ENCODE assay signal across 20 cellular contexts in genomic region chr14:31486764-31487163, GRCh38. TPM values are rescaled to one million over a fixed set of nuclear protein-coding genes. Genes with fewer than 3 reads are reported as not detected.
DNase-seq lines count a peak whose midpoint lies in the region; ATAC-seq and TF ChIP-seq lines count a peak whose summit lies in the region.
"Had no signal": no experiment of that assay in that cellular context is flagged by ENCODE, and none has a peak within 500 bp of the region (broad histone marks: within the 10 kb centered on the region; RNA-seq: fewer than 3 reads in every experiment).

No MANE protein-coding gene starts in this region.

- H3K4me3 ChIP-seq in OCI-LY3 (ENCODE audit: low read length), result no peak overlapping the region
- no peak overlapping the region for H3K4me3 ChIP-seq in adrenal gland
- H3K4me3 ChIP-seq: BLaER1, GM23338 had no signal

- no peak overlapping the region for H2AFZ ChIP-seq in OCI-LY3 (ENCODE audit: low read depth, low read length)
- H2AFZ ChIP-seq: GM23338 had no signal

- H3K4me2 ChIP-seq in OCI-LY3 (ENCODE audit: low read length), result no peak overlapping the region
- H3K4me2 ChIP-seq: BLaER1, GM23338 had no signal

- H3K4me3 Mint-ChIP-seq in CD14-positive monocyte, result peak overlapping the region in 1 of 2 donors; percentile 54
- H3K4me3 Mint-ChIP-seq in dendritic cell treated with granulocyte-macrophage colony-stimulating factor and Interleukin-4, amounts not matched to agents 40 ng/mL and 50 ng/mL, for 4 days, result no peak overlapping the region
- H3K4me3 Mint-ChIP-seq: CD4-positive, alpha-beta T cell; CD8-positive, alpha-beta memory T cell; GM23338; H9 had no signal

- ATAC-seq in GM19328 (IDR thresholded peaks at IDR 0.05; ENCODE audit: unreplicated experiment), result no peak
- ATAC-seq: GM23338, HCT116 had no signal

- no peak overlapping the region for H3K9ac ChIP-seq in OCI-LY3 (ENCODE audit: low read length)
- H3K9ac ChIP-seq: BLaER1 had no signal

- intact Hi-C loops in CD14-positive monocyte (cut with micrococcal nuclease) (no loop called here), adrenal gland (cut with DNase I) (no loop called here)
- intact Hi-C loops in dendritic cell treated with granulocyte-macrophage colony-stimulating factor and Interleukin-4, amounts not matched to agents 40 ng/mL and 50 ng/mL, for 4 days (cut with micrococcal nuclease), result loop anchor here (5.0 kb wide), 1 partner anchor 76 kb away; the partner anchor contains the start of gene NUBPL

- TF ChIP-seq CTCF in CD14-positive monocyte (IDR thresholded peaks at IDR 0.05) (no peak), OCI-LY3 (IDR thresholded peaks at IDR 0.05; ENCODE audit: low read depth, low read length) (no peak), adrenal gland (IDR thresholded peaks at IDR 0.05) (no peak)

- H3K4me1 ChIP-seq in OCI-LY3 (ENCODE audit: low read length) (peaks cover 64% of the 10 kb centered on the region), adrenal gland (replicated peaks in 1 of 2) (no peaks in the 10 kb centered on the region)

- H3K27ac ChIP-seq in OCI-LY3 (ENCODE audit: low read length) (peak overlapping the region; percentile 89; the same call in 1 of the 2 replicates), adrenal gland (no peak overlapping the region)
- H3K27ac ChIP-seq: BLaER1, C4-2B had no signal

- no peak for DNase-seq in CD14-positive monocyte (ENCODE audit: low spot score)
- no peak for DNase-seq in adrenal gland
- DNase-seq in RPMI8226, result no peak
- DNase-seq: CD4-positive, alpha-beta T cell; CD8-positive, alpha-beta memory T cell; DMS 273 treated with DMSO at 0.1 percent for 48 hours; DMS79; EL; GF-D8; H9 had no signal

- no peaks in the 10 kb centered on the region for H4K20me1 ChIP-seq in OCI-LY3 (ENCODE audit: insufficient read depth, low read length)
- H4K20me1 ChIP-seq: BLaER1 had no signal

- H3K36me3 ChIP-seq in OCI-LY3 (replicated peaks; ENCODE audit: low read depth, low read length) (peaks cover 7% of the 10 kb centered on the region), adrenal gland (replicated peaks in 1 of 2) (no peaks in the 10 kb centered on the region)
- H3K36me3 ChIP-seq: BLaER1 had no signal

- peaks cover 3 to 9% (median 7%) of the 10 kb centered on the region in 3 donors for H3K27me3 Mint-ChIP-seq in CD14-positive monocyte (ENCODE audit: low read depth in 3 of 3)
- peaks cover 6% of the 10 kb centered on the region for H3K27me3 Mint-ChIP-seq in dendritic cell treated with granulocyte-macrophage colony-stimulating factor and Interleukin-4, amounts not matched to agents 40 ng/mL and 50 ng/mL, for 4 days

- peaks cover 58% of the 10 kb centered on the region for H3K4me1 Mint-ChIP-seq in CD14-positive monocyte
- peaks cover 58% of the 10 kb centered on the region for H3K4me1 Mint-ChIP-seq in dendritic cell treated with granulocyte-macrophage colony-stimulating factor and Interleukin-4, amounts not matched to agents 40 ng/mL and 50 ng/mL, for 4 days (ENCODE audit: low read depth)
- H3K4me1 Mint-ChIP-seq: CD8-positive, alpha-beta memory T cell; GM23338; H9 had no signal

- H3K27ac Mint-ChIP-seq in CD14-positive monocyte, result peak overlapping the region in 5 of 7 donors; percentile 1 to 91 (median 39)
- peak overlapping the region; percentile 43 for H3K27ac Mint-ChIP-seq in dendritic cell treated with granulocyte-macrophage colony-stimulating factor and Interleukin-4, amounts not matched to agents 40 ng/mL and 50 ng/mL, for 4 days
- H3K27ac Mint-ChIP-seq: CD4-positive, alpha-beta T cell; GM23338; H9 had no signal

- 79 to 92% (median 88%) methylated on average over 2 of the region's 2 CpGs for WGBS in adrenal gland, 4 donors

- no peak for TF ChIP-seq POLR2A in adrenal gland (IDR thresholded peaks at IDR 0.05)

- no peaks in the 10 kb centered on the region for H3K79me2 ChIP-seq in OCI-LY3 (ENCODE audit: low read length)

- H3K27me3 ChIP-seq in OCI-LY3 (ENCODE audit: low read depth, low read length) (no peaks in the 10 kb centered on the region), adrenal gland (no peaks in the 10 kb centered on the region)
- H3K27me3 ChIP-seq: BLaER1 had no signal

- peaks cover 0 to 3% (median 2%) of the 10 kb centered on the region in 7 donors for H3K9me3 Mint-ChIP-seq in CD14-positive monocyte
- H3K9me3 Mint-ChIP-seq in dendritic cell treated with granulocyte-macrophage colony-stimulating factor and Interleukin-4, amounts not matched to agents 40 ng/mL and 50 ng/mL, for 4 days, result peaks cover 13% of the 10 kb centered on the region
- H3K9me3 Mint-ChIP-seq: CD4-positive, alpha-beta T cell; CD8-positive, alpha-beta memory T cell; GM23338; H9 had no signal

- peaks cover 1 to 10% of the 10 kb centered on the region in 2 donors for H3K36me3 Mint-ChIP-seq in CD14-positive monocyte
- H3K36me3 Mint-ChIP-seq in dendritic cell treated with granulocyte-macrophage colony-stimulating factor and Interleukin-4, amounts not matched to agents 40 ng/mL and 50 ng/mL, for 4 days (ENCODE audit: low read depth), result peaks cover 5% of the 10 kb centered on the region
- H3K36me3 Mint-ChIP-seq: CD8-positive, alpha-beta memory T cell had no signal

- H3K9me3 ChIP-seq in OCI-LY3 (ENCODE audit: insufficient read depth, low read length), result 0 out of 2 replicates have a peak, but pooled peaks cover 4% of the 10 kb centered on the region
- H3K9me3 ChIP-seq in adrenal gland (replicated peaks in 1 of 3), result no peaks in the 10 kb centered on the region
- H3K9me3 ChIP-seq: BLaER1 had no signal

RNA-seq across cellular contexts. Expression of gene GPR33, which starts 1.1 kb away (rescaled TPM):
- polyA plus RNA-seq in CD14-positive monocyte (under 1 TPM; 0.28 to 0.53 TPM), adrenal gland (not detected)
- not detected for total RNA-seq in adrenal gland
- total RNA-seq: A172; A673; CD4-positive, alpha-beta T cell; CD8-positive, alpha-beta memory T cell; GM23338; H4; H9 had no signal
- polyA plus RNA-seq: CD8-positive, alpha-beta memory T cell; GM23338 had no signal

RNA-seq across cellular contexts. Expression of gene DTD2, which starts 29.5 kb away (rescaled TPM):
- polyA plus RNA-seq in CD14-positive monocyte (10 to 100 TPM; 15.0 to 16.6 TPM), adrenal gland (10 to 100 TPM in 1 of 3 donors, 1 to 10 TPM in 2; 6.0 to 22.2 (median 8.0) TPM)
- 10 to 100 TPM; 20.7 to 50.1 (median 28.8) TPM for total RNA-seq in adrenal gland
